ENCODE assay signal across 1 cellular context in genomic region chrX:109841869-109842579, GRCh38.
TF ChIP-seq lines count a peak whose summit lies in the region.

No MANE protein-coding gene starts in this region.

TF ChIP-seq in K562, 482 proteins besides CTCF, POLR2A, EP300 and RAD21 (continued from another document):
- TF ChIP-seq, protein P1, sequence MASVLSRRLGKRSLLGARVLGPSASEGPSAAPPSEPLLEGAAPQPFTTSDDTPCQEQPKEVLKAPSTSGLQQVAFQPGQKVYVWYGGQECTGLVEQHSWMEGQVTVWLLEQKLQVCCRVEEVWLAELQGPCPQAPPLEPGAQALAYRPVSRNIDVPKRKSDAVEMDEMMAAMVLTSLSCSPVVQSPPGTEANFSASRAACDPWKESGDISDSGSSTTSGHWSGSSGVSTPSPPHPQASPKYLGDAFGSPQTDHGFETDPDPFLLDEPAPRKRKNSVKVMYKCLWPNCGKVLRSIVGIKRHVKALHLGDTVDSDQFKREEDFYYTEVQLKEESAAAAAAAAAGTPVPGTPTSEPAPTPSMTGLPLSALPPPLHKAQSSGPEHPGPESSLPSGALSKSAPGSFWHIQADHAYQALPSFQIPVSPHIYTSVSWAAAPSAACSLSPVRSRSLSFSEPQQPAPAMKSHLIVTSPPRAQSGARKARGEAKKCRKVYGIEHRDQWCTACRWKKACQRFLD (CRISPR knock-in tag; IDR thresholded peaks at IDR 0.05) = 0 out of 2 replicates have a peak, but pooled peaks have one; percentile 27
- no peak for TF ChIP-seq PTBP1 (IDR thresholded peaks at IDR 0.05; ENCODE audit: low read depth, low read length)
- TF ChIP-seq STAT5A (IDR thresholded peaks at IDR 0.05; ENCODE audit: borderline replicate concordance, low read length) = peak; percentile 46
- TF ChIP-seq CBFA2T3 (IDR thresholded peaks at IDR 0.05) = peak; percentile 83
- no peak for TF ChIP-seq EGR1 (conservative IDR thresholded peaks at IDR 0.05)
- TF ChIP-seq TCF3 (CRISPR knock-in tag; IDR thresholded peaks at IDR 0.05) = peak; percentile 73
- no peak for TF ChIP-seq TGIF2 (CRISPR knock-in tag; IDR thresholded peaks at IDR 0.05)
- TF ChIP-seq HDAC3 (IDR thresholded peaks at IDR 0.05; ENCODE audit: borderline replicate concordance, partially characterized antibody) = no peak
- TF ChIP-seq NFYB (IDR thresholded peaks at IDR 0.05; ENCODE audit: extremely low read depth, insufficient read length) = peak; percentile 40
- 0 out of 2 replicates have a peak, but pooled peaks have one; percentile 24 for TF ChIP-seq PML (IDR thresholded peaks at IDR 0.05; ENCODE audit: low read length)
- peak; percentile 64; the same call in 1 of the 2 replicates for TF ChIP-seq TEAD4 (IDR thresholded peaks at IDR 0.05; ENCODE audit: low read length)
- no peak for TF ChIP-seq TEAD4 (CRISPR knock-in tag; IDR thresholded peaks at IDR 0.05; ENCODE audit: borderline replicate concordance)
